In genomic region chr2:88016086-88016947, GRCh38 we compare ENCODE assay signal across 8 cellular contexts. TPM values are rescaled to one million over a fixed set of nuclear protein-coding genes. Genes with fewer than 3 reads are reported as not detected.
DNase-seq lines count a peak whose midpoint lies in the region; ATAC-seq, FAIRE-seq and TF ChIP-seq lines count a peak whose summit lies in the region.

Gene RNU2-63P, minus strand, starts transcription at chr2:88016547.

- TF ChIP-seq RAD21 in Ishikawa (IDR thresholded peaks at IDR 0.05; ENCODE audit: low read depth), result no peak; the same call in 1 of the 2 replicates

- peak within 1 kb of the TSS; percentile 61 for H3K4me3 ChIP-seq in neuron (ENCODE audit: low read length)

- H3K9me3 ChIP-seq in neuron (ENCODE audit: low read length), result no peaks in the 10 kb centered on the region

- peak within 1 kb of the TSS; percentile 22 for H2AFZ ChIP-seq in neuron (ENCODE audit: low read depth, low read length)

- H3K36me3 ChIP-seq in neuron (ENCODE audit: insufficient read depth, low read length), result no peaks in the 10 kb centered on the region

- no peak for FAIRE-seq in frontal cortex (lab: Jason Lieb, UNC)

- DNase-seq in DMS114 treated with DMSO at 0.1 percent for 48 hours (lab: John Stamatoyannopoulos, UW; ENCODE audit: unreplicated experiment) (peak; percentile 94), RPMI8226 (peak; percentile 57), frontal cortex (ENCODE audit: low spot score in 2 of 2) (peak; percentile 47 to 65), stromal cell of bone marrow (ENCODE audit: low read depth) (peak; percentile 33)
- DNase-seq in activated effector memory CD4-positive, alpha-beta T cell treated with anti-CD3 and anti-CD28 coated beads, Interleukin-2, amount 50 U/mL, for 16 hours, result peak; percentile 91

- H3K4me1 ChIP-seq in neuron (ENCODE audit: insufficient read depth, low read length), result peaks cover 24% of the 10 kb centered on the region

- H3K27me3 ChIP-seq in neuron (ENCODE audit: insufficient read depth, low read length), result no peaks in the 10 kb centered on the region

- peak; percentile 80 for ATAC-seq in GM21529 (IDR thresholded peaks at IDR 0.05; ENCODE audit: unreplicated experiment)

- TF ChIP-seq EP300 in Ishikawa (IDR thresholded peaks at IDR 0.05; ENCODE audit: borderline replicate concordance), result no peak; the same call in 1 of the 2 replicates

TF ChIP-seq in Ishikawa, 13 proteins besides CTCF, POLR2A, EP300 and RAD21:
- TF ChIP-seq CEBPB (IDR thresholded peaks at IDR 0.05), result peak; percentile 30; the same call in 1 of the 2 replicates
- no peak for TF ChIP-seq NFIC (IDR thresholded peaks at IDR 0.05)
- TF ChIP-seq TAF1 (IDR thresholded peaks at IDR 0.05; ENCODE audit: low read depth), result no peak
- TF ChIP-seq TCF12 (IDR thresholded peaks at IDR 0.05; ENCODE audit: low read depth), result 0 out of 2 replicates have a peak, but pooled peaks have one; percentile 39
- no peak for TF ChIP-seq EGR1 (IDR thresholded peaks at IDR 0.05)
- TF ChIP-seq FOXM1 (IDR thresholded peaks at IDR 0.05; ENCODE audit: borderline replicate concordance, low read depth), result no peak
- TF ChIP-seq, protein P1, sequence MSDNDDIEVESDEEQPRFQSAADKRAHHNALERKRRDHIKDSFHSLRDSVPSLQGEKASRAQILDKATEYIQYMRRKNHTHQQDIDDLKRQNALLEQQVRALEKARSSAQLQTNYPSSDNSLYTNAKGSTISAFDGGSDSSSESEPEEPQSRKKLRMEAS (IDR thresholded peaks at IDR 0.05), result no peak; the same call in 1 of the 2 replicates
- peak; percentile 75 for TF ChIP-seq YY1 (IDR thresholded peaks at IDR 0.05; ENCODE audit: low read depth)
- TF ChIP-seq CREB1 (IDR thresholded peaks at IDR 0.05; ENCODE audit: low read depth), result no peak
- TF ChIP-seq, protein P2, sequence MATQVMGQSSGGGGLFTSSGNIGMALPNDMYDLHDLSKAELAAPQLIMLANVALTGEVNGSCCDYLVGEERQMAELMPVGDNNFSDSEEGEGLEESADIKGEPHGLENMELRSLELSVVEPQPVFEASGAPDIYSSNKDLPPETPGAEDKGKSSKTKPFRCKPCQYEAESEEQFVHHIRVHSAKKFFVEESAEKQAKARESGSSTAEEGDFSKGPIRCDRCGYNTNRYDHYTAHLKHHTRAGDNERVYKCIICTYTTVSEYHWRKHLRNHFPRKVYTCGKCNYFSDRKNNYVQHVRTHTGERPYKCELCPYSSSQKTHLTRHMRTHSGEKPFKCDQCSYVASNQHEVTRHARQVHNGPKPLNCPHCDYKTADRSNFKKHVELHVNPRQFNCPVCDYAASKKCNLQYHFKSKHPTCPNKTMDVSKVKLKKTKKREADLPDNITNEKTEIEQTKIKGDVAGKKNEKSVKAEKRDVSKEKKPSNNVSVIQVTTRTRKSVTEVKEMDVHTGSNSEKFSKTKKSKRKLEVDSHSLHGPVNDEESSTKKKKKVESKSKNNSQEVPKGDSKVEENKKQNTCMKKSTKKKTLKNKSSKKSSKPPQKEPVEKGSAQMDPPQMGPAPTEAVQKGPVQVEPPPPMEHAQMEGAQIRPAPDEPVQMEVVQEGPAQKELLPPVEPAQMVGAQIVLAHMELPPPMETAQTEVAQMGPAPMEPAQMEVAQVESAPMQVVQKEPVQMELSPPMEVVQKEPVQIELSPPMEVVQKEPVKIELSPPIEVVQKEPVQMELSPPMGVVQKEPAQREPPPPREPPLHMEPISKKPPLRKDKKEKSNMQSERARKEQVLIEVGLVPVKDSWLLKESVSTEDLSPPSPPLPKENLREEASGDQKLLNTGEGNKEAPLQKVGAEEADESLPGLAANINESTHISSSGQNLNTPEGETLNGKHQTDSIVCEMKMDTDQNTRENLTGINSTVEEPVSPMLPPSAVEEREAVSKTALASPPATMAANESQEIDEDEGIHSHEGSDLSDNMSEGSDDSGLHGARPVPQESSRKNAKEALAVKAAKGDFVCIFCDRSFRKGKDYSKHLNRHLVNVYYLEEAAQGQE (IDR thresholded peaks at IDR 0.05; ENCODE audit: low read depth), result no peak
- TF ChIP-seq, protein P3, sequence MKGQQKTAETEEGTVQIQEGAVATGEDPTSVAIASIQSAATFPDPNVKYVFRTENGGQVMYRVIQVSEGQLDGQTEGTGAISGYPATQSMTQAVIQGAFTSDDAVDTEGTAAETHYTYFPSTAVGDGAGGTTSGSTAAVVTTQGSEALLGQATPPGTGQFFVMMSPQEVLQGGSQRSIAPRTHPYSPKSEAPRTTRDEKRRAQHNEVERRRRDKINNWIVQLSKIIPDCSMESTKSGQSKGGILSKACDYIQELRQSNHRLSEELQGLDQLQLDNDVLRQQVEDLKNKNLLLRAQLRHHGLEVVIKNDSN (IDR thresholded peaks at IDR 0.05), result no peak; the same call in 1 of the 2 replicates
- no peak for TF ChIP-seq ZBTB7A (IDR thresholded peaks at IDR 0.05; ENCODE audit: low read depth)
- TF ChIP-seq TEAD4 (IDR thresholded peaks at IDR 0.05), result no peak; the same call in 1 of the 2 replicates

RNA-seq across cellular contexts. Expression of gene RNU2-63P, which starts in this region (rescaled TPM):
- not detected for total RNA-seq in frontal cortex

Comparison
In these comparisons a context has a peak if more than half of its experiments do, and no peak if none do; other contexts are left out.
1. Peak in every context shown above with its lines: DNase-seq, ATAC-seq and H3K4me3 ChIP-seq.
2. Peak in DNase-seq in frontal cortex; RNA of the gene not detected or under 1 TPM.
3. DNase-seq: peak in every context shown above with its lines; median percentile 94 in DMS114 treated with DMSO at 0.1 percent for 48 hours; 91 in activated effector memory CD4-positive, alpha-beta T cell treated with anti-CD3 and anti-CD28 coated beads, Interleukin-2, amount 50 U/mL, for 16 hours; 57 in RPMI8226; 56 in frontal cortex; 33 in stromal cell of bone marrow.